ENCODE assay signal across 7 cellular contexts in genomic region chr3:166390303-166390702, GRCh38.
"Had no signal": no experiment of that assay in that cellular context is flagged by ENCODE, and none has a peak within 500 bp of the region (broad histone marks: within the 10 kb centered on the region; RNA-seq: fewer than 3 reads in every experiment).

No MANE protein-coding gene starts in this region.

- DNase-seq: GDM1, GF-D8 had no signal

- H3K4me3 ChIP-seq: GM12878 had no signal

- FAIRE-seq: G401.6, GM12878, GM12891, GM12892, GM18507 had no signal

- ATAC-seq: GM12878 had no signal
